In the genomic region with DNA sequence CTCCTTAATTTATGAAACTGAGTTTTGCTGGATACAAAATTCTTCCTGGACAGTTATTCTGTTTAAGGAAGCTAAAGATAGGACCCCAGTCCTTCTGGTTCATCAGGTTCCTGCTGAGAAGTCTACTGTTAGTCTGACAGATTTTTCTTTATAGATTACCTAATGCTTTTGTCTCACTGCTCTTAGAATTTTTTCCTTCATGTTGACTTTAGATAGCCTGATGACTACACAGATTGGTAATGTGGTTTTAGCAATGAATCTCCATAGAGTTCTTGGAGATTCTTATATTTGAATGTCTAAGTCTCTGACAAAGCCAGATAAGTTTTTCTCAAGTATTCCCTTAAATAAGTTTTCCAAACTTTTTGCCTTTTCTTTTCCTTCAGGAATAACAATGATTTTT, we compare ENCODE assay signal across 17 cellular contexts.
"Had no signal": no experiment of that assay in that cellular context is flagged by ENCODE, and none has a peak within 500 bp of the region (broad histone marks: within the 10 kb centered on the region; RNA-seq: fewer than 3 reads in every experiment).

No MANE protein-coding gene starts in this region.

- H3K27me3 ChIP-seq: adrenal gland, esophagus muscularis mucosa, heart left ventricle, pancreas, thyroid gland, uterus had no signal

- H3K9me3 ChIP-seq: adrenal gland, pancreas, thyroid gland, uterus had no signal

- H3K36me3 ChIP-seq: adrenal gland, esophagus muscularis mucosa, heart left ventricle, left ventricle myocardium inferior, pancreas, thyroid gland, uterus had no signal

- H3K4me3 ChIP-seq: adrenal gland, esophagus muscularis mucosa, heart left ventricle, left ventricle myocardium inferior, pancreas, skin epidermis, thyroid gland, uterus had no signal

- H3K27ac ChIP-seq: adrenal gland, esophagus muscularis mucosa, heart left ventricle, left ventricle myocardium inferior, pancreas, skin epidermis, thyroid gland, uterus had no signal

- DNase-seq: activated CD4-positive, alpha-beta T cell treated with anti-CD3 and anti-CD28 coated beads, Interleukin-2, amount 10 ng/mL, durations not matched to agents 7 days and 5 days; activated CD4-positive, CD25-positive, alpha-beta regulatory T cell; activated CD8-positive, alpha-beta memory T cell treated with anti-CD3 and anti-CD28 coated beads for 24 hours; activated naive CD4-positive, alpha-beta T cell treated with anti-CD3 and anti-CD28 coated beads for 36 hours; adrenal gland; dermis blood vessel endothelial cell; foreskin melanocyte; heart left ventricle; left ventricle myocardium inferior; mesenchymal stem cell; pancreas; retina; thyroid gland; uterus had no signal

- ATAC-seq: activated T-helper 17 cell treated with anti-CD3 and anti-CD28 coated beads, Interleukin-2, amount 50 U/mL, for 72 hours; heart left ventricle; pancreas had no signal

- H3K4me1 ChIP-seq: adrenal gland, esophagus muscularis mucosa, heart left ventricle, left ventricle myocardium inferior, pancreas, thyroid gland, uterus had no signal
